In genomic region chr9:111304000-111304399, GRCh38 we compare ENCODE assay signal across 24 cellular contexts. TPM values are rescaled to one million over a fixed set of nuclear protein-coding genes. Genes with fewer than 3 reads are reported as not detected.
"Had no signal": no experiment of that assay in that cellular context is flagged by ENCODE, and none has a peak within 500 bp of the region (broad histone marks: within the 10 kb centered on the region; RNA-seq: fewer than 3 reads in every experiment).

No MANE protein-coding gene starts in this region.

RNA-seq across cellular contexts. Expression of gene OR2K2, which starts 26.0 kb away (rescaled TPM):
- total RNA-seq: naive thymus-derived CD8-positive, alpha-beta T cell; natural killer cell; natural killer cell treated with Interleukin-12 subunit alpha and Interleukin-12 subunit beta and Interleukin-15 and Interleukin-18, amount 100 ng/mL, for 72 hours; neural crest cell; occipital lobe; omental fat pad; osteoblast; osteocyte; ovary; pancreas; posterior vena cava; progenitor cell of endocrine pancreas; prostate gland; pulmonary artery endothelial cell; renal cortical epithelial cell; right atrium auricular region; right cardiac atrium; right lobe of liver; sciatic nerve; sigmoid colon; skeletal muscle tissue; spleen had no signal
- polyA plus RNA-seq: naive thymus-derived CD8-positive, alpha-beta T cell; ovary; pancreas; right cardiac atrium; sigmoid colon; small intestine; smooth muscle cell; spleen had no signal
